8 cellular contexts compared by ENCODE assay signal in the genomic region with DNA sequence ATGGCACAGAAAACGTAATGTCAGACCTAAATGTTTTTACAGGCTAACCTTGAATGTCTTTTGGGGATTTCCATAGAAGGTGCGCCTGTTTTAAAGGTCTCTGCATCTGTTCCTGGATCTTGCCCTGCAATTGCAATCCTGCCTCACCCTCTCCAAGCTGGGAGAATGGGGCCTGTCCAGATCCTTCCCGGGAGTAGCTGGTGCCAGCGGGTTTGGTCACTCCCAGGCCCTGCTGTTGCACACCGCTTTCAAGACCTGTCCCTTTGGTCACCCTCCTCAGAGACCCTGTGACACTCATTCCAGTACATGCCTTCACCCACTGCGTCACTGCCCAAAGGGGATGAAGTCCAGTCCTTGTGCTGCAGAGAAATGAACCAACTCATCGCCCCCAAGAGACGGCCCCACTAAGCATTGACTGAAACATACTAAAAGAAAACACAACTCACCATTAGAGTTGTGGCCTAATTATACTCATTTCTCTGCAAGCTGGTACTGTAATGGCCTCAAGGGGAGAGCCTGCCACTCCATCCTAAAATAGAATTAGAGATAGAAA. TPM values are rescaled to one million over a fixed set of nuclear protein-coding genes. Genes with fewer than 3 reads are reported as not detected.
DNase-seq lines count a peak whose midpoint lies in the region; ATAC-seq and TF ChIP-seq lines count a peak whose summit lies in the region.

No MANE protein-coding gene starts in this region.

- H3K27ac ChIP-seq in adipose tissue (ENCODE audit: low read depth, low read length) (peak overlapping the region; percentile 96), skin epidermis (peak overlapping the region; percentile 64 to 100 (median 97))

- peak overlapping the region in 5 of 7 experiments; percentile 4 to 57 (median 41) for H3K4me3 ChIP-seq in skin epidermis

- peak; percentile 79 for DNase-seq in NCI-H69 (lab: John Stamatoyannopoulos, UW)
- DNase-seq in islet precursor cell = peak; percentile 73
- no peak for DNase-seq in COR-L47 (lab: John Stamatoyannopoulos, UW)

- peak; percentile 6 for TF ChIP-seq CTCF in GM12873 (IDR thresholded peaks at IDR 0.05; ENCODE audit: insufficient read depth, low read depth, low read length, missing control alignments)

- WGBS in adipose tissue, 3 donors = 29 to 38% (median 34%) methylated on average over 8 of the region's 8 CpGs

- ATAC-seq in GM18517 (IDR thresholded peaks at IDR 0.05; ENCODE audit: unreplicated experiment) (no peak), HG03565 (IDR thresholded peaks at IDR 0.05; ENCODE audit: unreplicated experiment) (no peak)

RNA-seq across cellular contexts. Expression of gene IRF2BP2, which starts 1.9 kb away (rescaled TPM):
- polyA plus RNA-seq in adipose tissue = 100 to 1,000 TPM in 1 of 3 donors, 10 to 100 TPM in 2; 51.2 to 135 (median 51.5) TPM
